Comparison of ENCODE assay signal across 16 cellular contexts in the genomic region with DNA sequence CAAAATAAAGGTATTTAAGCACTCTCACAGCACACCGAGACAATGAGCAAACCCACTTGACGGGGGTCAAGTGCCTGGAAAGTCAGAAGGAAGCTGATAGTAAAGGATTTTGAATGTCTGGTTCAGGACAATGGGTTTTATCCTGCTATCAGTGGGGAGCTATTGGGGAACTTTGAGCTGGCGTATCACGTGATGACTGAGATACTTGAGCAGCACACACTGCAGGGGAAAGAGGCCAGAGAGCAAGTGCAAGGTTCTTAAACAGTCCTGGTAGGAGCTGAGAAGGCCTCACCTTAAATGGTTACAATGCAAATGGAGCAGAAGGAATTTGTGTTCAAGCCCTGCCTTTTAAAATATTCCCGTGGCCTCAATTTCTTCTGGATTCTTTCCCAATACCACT.
DNase-seq lines count a peak whose midpoint lies in the region; ATAC-seq, FAIRE-seq and TF ChIP-seq lines count a peak whose summit lies in the region.
"Had no signal": no experiment of that assay in that cellular context is flagged by ENCODE, and none has a peak within 500 bp of the region (broad histone marks: within the 10 kb centered on the region; RNA-seq: fewer than 3 reads in every experiment).

No MANE protein-coding gene starts in this region.

- H3K27me3 ChIP-seq in HepG2 (ENCODE audit: control insufficient read depth in 1 of 2, insufficient read depth in 2 of 2, low read length in 2 of 2), result no peaks in the 10 kb centered on the region
- H3K27me3 ChIP-seq in right lobe of liver, result no peaks in the 10 kb centered on the region
- no peaks in the 10 kb centered on the region for H3K27me3 ChIP-seq in colonic mucosa
- no peaks in the 10 kb centered on the region for H3K27me3 ChIP-seq in left lung
- H3K27me3 ChIP-seq in transverse colon, result no peaks in the 10 kb centered on the region
- H3K27me3 ChIP-seq: BLaER1 had no signal

- TF ChIP-seq RAD21 in HepG2 (CRISPR knock-in tag; IDR thresholded peaks at IDR 0.05), result no peak

- no peaks in the 10 kb centered on the region for H4K20me1 ChIP-seq in HepG2 (ENCODE audit: insufficient read depth, low read length)
- H4K20me1 ChIP-seq: BLaER1 had no signal

- no peak for FAIRE-seq in HepG2 (lab: Jason Lieb, UNC)
- FAIRE-seq: H54, RCC 7860 had no signal

- H3K4me3 ChIP-seq in HepG2 (replicated peaks in 1 of 3; ENCODE audit: insufficient read depth in 1 of 3, low read depth in 2 of 3, low read length in 3 of 3) (no peak overlapping the region), right lobe of liver (no peak overlapping the region), colonic mucosa (no peak overlapping the region), left lung (no peak overlapping the region), transverse colon (no peak overlapping the region), foreskin fibroblast (ENCODE audit: low read depth in 1 of 2, low read length in 2 of 2) (no peak overlapping the region)
- H3K4me3 ChIP-seq: BLaER1 had no signal

- TF ChIP-seq EP300 in HepG2 (IDR thresholded peaks at IDR 0.05; ENCODE audit: low read depth in 2 of 2, low read length in 2 of 2) (no peak), HepG2 (CRISPR knock-in tag; IDR thresholded peaks at IDR 0.05; ENCODE audit: borderline replicate concordance) (no peak), transverse colon (IDR thresholded peaks at IDR 0.05; ENCODE audit: low read depth) (no peak)

- H3K4me2 ChIP-seq in HepG2 (ENCODE audit: low read depth, low read length), result no peak overlapping the region
- H3K4me2 ChIP-seq: BLaER1 had no signal

- TF ChIP-seq CTCF in HepG2 (CRISPR knock-in tag; IDR thresholded peaks at IDR 0.05), result no peak
- no peak for TF ChIP-seq CTCF in right lobe of liver (IDR thresholded peaks at IDR 0.05)
- TF ChIP-seq CTCF in colonic mucosa (IDR thresholded peaks at IDR 0.05), result no peak
- TF ChIP-seq CTCF in left lung (IDR thresholded peaks at IDR 0.05), result no peak
- TF ChIP-seq CTCF in transverse colon (IDR thresholded peaks at IDR 0.05), result no peak
- TF ChIP-seq CTCF in foreskin fibroblast (IDR thresholded peaks at IDR 0.05; ENCODE audit: low read depth, low read length), result no peak

- H3K27ac ChIP-seq in HepG2 (ENCODE audit: extremely low read length, insufficient read depth, low read length) (no peak overlapping the region), right lobe of liver (no peak overlapping the region), colonic mucosa (peak overlapping the region; percentile 38), left lung (no peak overlapping the region), transverse colon (peak overlapping the region; percentile 58 to 80 (median 72))
- H3K27ac ChIP-seq: BLaER1 had no signal

- 67% methylated on average over 5 of the region's 5 CpGs for WGBS in HepG2 (ENCODE audit: low lambda C conversion rate)
- WGBS in right lobe of liver (ENCODE audit: insufficient coverage, low coverage, low lambda C conversion rate, missing lambda C conversion rate), result 75% methylated on average over 5 of the region's 5 CpGs
- WGBS in transverse colon (ENCODE audit: low coverage in 1 of 2), 2 donors, result 59 to 81% methylated on average over 3 to 5 of the region's 5 CpGs

- intact Hi-C loops in HepG2 (cut with micrococcal nuclease; ENCODE audit: unreplicated experiment) (no loop called here), right lobe of liver (cut with DNase I) (no loop called here), colonic mucosa (cut with DNase I) (no loop called here), left lung (cut with DNase I) (no loop called here), transverse colon (cut with DNase I; ENCODE audit: low total_unique reads) (no loop called here)

- H3K36me3 ChIP-seq in HepG2 (replicated peaks in 1 of 2; ENCODE audit: control insufficient read depth in 1 of 2, insufficient read depth in 2 of 2, low read length in 2 of 2) (no peaks in the 10 kb centered on the region), right lobe of liver (no peaks in the 10 kb centered on the region), colonic mucosa (no peaks in the 10 kb centered on the region), left lung (no peaks in the 10 kb centered on the region), transverse colon (no peaks in the 10 kb centered on the region)
- H3K36me3 ChIP-seq: BLaER1 had no signal

- POLR2A ChIA-PET in HepG2 (lab: Yijun Ruan, JAX), result no interaction called here

- H2AFZ ChIP-seq in HepG2 (ENCODE audit: low read length), result no peak overlapping the region

- in situ Hi-C loops in HepG2 (cut with HindIII; ENCODE audit: extremely low pct_ligation_motif_present, low pct_unique_long_range_greater_than_20kb), result no loop called here
- in situ Hi-C loops in transverse colon (cut with MboI; ENCODE audit: low pct_ligation_motif_present in 1 of 4, low pct_unique_long_range_greater_than_20kb in 1 of 4, low sequenced_read_pairs in 3 of 4), result no loop called here

- H3K9ac ChIP-seq in HepG2 (ENCODE audit: insufficient read depth, low read depth, low read length) (no peak overlapping the region), colonic mucosa (ENCODE audit: low read depth in 2 of 2, low read length in 2 of 2) (peak overlapping the region in 1 of 2 donors; percentile 8)
- H3K9ac ChIP-seq: BLaER1 had no signal

- H3K9me3 ChIP-seq in HepG2 (ENCODE audit: low read length) (peaks cover 4% of the 10 kb centered on the region; the same call in 1 of the 2 replicates), right lobe of liver (no peaks in the 10 kb centered on the region), colonic mucosa (no peaks in the 10 kb centered on the region), left lung (peaks cover 0 to 17% of the 10 kb centered on the region in 2 donors), transverse colon (no peaks in the 10 kb centered on the region)
- H3K9me3 ChIP-seq: BLaER1 had no signal

- DNase-seq in HepG2 (ENCODE audit: low spot score), result no peak
- no peak for DNase-seq in right lobe of liver
- DNase-seq in colonic mucosa, result peak; percentile 30
- DNase-seq in left lung, result no peak
- DNase-seq in transverse colon, result no peak
- no peak for DNase-seq in foreskin fibroblast
- DNase-seq: Calu3; CD8-positive, alpha-beta T cell; NCI-H1436; NCI-H2029; Right ventricle myocardium superior had no signal

- TF ChIP-seq POLR2A in HepG2 (IDR thresholded peaks at IDR 0.05; ENCODE audit: insufficient read depth in 1 of 2, low read depth in 2 of 2, low read length in 2 of 2), result no peak
- no peak for TF ChIP-seq POLR2A in right lobe of liver (IDR thresholded peaks at IDR 0.05)
- TF ChIP-seq POLR2A in transverse colon (IDR thresholded peaks at IDR 0.05), result no peak

- no TSS peak for BruUV-seq in HepG2 (replicated peaks; lab: Mats Ljungman, UMichigan)

- H3K4me1 ChIP-seq in HepG2 (ENCODE audit: insufficient read depth, low read length), result peaks cover 35% of the 10 kb centered on the region
- peaks cover 0 to 61% (median 28%) of the 10 kb centered on the region in 4 donors for H3K4me1 ChIP-seq in right lobe of liver
- no peaks in the 10 kb centered on the region for H3K4me1 ChIP-seq in colonic mucosa
- no peaks in the 10 kb centered on the region for H3K4me1 ChIP-seq in left lung
- H3K4me1 ChIP-seq in transverse colon, result peaks cover 16 to 93% (median 52%) of the 10 kb centered on the region in 4 donors
- H3K4me1 ChIP-seq: BLaER1 had no signal

- CTCF ChIA-PET in HepG2 (lab: Yijun Ruan, JAX; ENCODE audit: low intra/inter-chr PET ratio, low total read pairs), result no interaction called here

- no peaks in the 10 kb centered on the region for H3K79me2 ChIP-seq in HepG2 (ENCODE audit: insufficient read depth, low read length)

- ATAC-seq in HepG2 (no peak), right lobe of liver (no peak), left lung (peak; percentile 82), HG03442 (IDR thresholded peaks at IDR 0.05; ENCODE audit: unreplicated experiment) (no peak), HG02610 (IDR thresholded peaks at IDR 0.05; ENCODE audit: unreplicated experiment) (no peak)
- ATAC-seq: CD8-positive, alpha-beta T cell had no signal

TF ChIP-seq in HepG2, 621 proteins besides CTCF, POLR2A, EP300 and RAD21:
- TF ChIP-seq, protein P1, sequence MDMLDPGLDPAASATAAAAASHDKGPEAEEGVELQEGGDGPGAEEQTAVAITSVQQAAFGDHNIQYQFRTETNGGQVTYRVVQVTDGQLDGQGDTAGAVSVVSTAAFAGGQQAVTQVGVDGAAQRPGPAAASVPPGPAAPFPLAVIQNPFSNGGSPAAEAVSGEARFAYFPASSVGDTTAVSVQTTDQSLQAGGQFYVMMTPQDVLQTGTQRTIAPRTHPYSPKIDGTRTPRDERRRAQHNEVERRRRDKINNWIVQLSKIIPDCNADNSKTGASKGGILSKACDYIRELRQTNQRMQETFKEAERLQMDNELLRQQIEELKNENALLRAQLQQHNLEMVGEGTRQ (IDR thresholded peaks at IDR 0.05; ENCODE audit: low read depth, low read length), result peak; percentile 27; the same call in 1 of the 2 replicates
- TF ChIP-seq, protein P1 (CRISPR knock-in tag; IDR thresholded peaks at IDR 0.05; ENCODE audit: borderline replicate concordance), result no peak
- TF ChIP-seq RAD51 (IDR thresholded peaks at IDR 0.05; ENCODE audit: borderline replicate concordance), result peak; percentile 29; the same call in 1 of the 2 replicates
- no peak for TF ChIP-seq ZNF672 (CRISPR knock-in tag; IDR thresholded peaks at IDR 0.05)

Comparison
In these comparisons a context has a peak if more than half of its experiments do, and no peak if none do; other contexts are left out.
1. H3K27ac ChIP-seq: peak in colonic mucosa (single experiment) and transverse colon (4 of 4); none in HepG2 (single experiment), right lobe of liver (0 of 3) and left lung (0 of 2).